ENCODE assay signal across 12 cellular contexts in the genomic region with DNA sequence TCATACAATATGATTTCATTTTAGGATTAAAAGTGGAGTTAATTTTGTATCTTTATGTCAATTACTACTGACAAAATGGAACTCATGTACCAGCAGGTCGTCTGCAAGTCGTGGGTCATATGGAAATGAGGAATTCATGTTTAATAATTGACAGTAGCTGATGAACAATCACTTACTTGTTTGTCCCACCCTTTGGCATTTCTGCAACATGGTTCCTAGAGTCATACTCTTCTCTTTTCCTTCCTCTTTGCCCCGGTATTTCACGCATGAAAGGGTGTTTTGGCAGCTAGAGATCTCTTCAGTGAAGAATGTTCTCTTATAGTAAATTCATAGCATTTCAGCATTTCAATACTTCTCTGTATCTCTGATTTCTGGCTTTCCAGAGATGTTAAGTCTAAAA.
DNase-seq lines count a peak whose midpoint lies in the region; ATAC-seq and TF ChIP-seq lines count a peak whose summit lies in the region.
"Had no signal": no experiment of that assay in that cellular context is flagged by ENCODE, and none has a peak within 500 bp of the region (broad histone marks: within the 10 kb centered on the region; RNA-seq: fewer than 3 reads in every experiment).

No MANE protein-coding gene starts in this region.

- no peak overlapping the region for H3K4me3 Mint-ChIP-seq in nephron
- no peak overlapping the region for H3K4me3 Mint-ChIP-seq in chondrocyte (ENCODE audit: unreplicated experiment)
- H3K4me3 Mint-ChIP-seq: CD4-positive, alpha-beta T cell; T-cell had no signal

- no peaks in the 10 kb centered on the region for H3K9me3 Mint-ChIP-seq in nephron
- H3K9me3 Mint-ChIP-seq in chondrocyte (ENCODE audit: low read depth), result no peaks in the 10 kb centered on the region
- H3K9me3 Mint-ChIP-seq: CD4-positive, alpha-beta T cell; T-cell had no signal

- no peak for DNase-seq in activated CD4-positive, CD25-positive, alpha-beta regulatory T cell treated with anti-CD3 and anti-CD28 coated beads, Interleukin-2, amount 50 U/mL, for 72 hours
- DNase-seq in chondrocyte (ENCODE audit: low spot score), result no peak
- no peak for DNase-seq in foreskin fibroblast
- no peak for DNase-seq in NCI-H524 (lab: John Stamatoyannopoulos, UW)
- DNase-seq: CD4-positive, alpha-beta T cell; PC-9; T-cell had no signal

- H3K36me3 Mint-ChIP-seq in nephron (ENCODE audit: low read depth), result no peaks in the 10 kb centered on the region
- H3K36me3 Mint-ChIP-seq in chondrocyte (ENCODE audit: low read depth), result no peaks in the 10 kb centered on the region
- H3K36me3 Mint-ChIP-seq: T-cell had no signal

- no peak overlapping the region for H3K4me3 ChIP-seq in foreskin fibroblast (ENCODE audit: low read depth in 1 of 2, low read length in 2 of 2)
- H3K4me3 ChIP-seq: PC-9, SK-N-MC had no signal

- H3K27me3 Mint-ChIP-seq in nephron (ENCODE audit: low read depth), result no peaks in the 10 kb centered on the region
- H3K27me3 Mint-ChIP-seq in chondrocyte (ENCODE audit: low read depth), result peaks cover 10% of the 10 kb centered on the region
- H3K27me3 Mint-ChIP-seq: CD4-positive, alpha-beta T cell had no signal

- H3K27ac Mint-ChIP-seq in nephron (peak overlapping the region; percentile 29 to 63 (median 47)), chondrocyte (ENCODE audit: unreplicated experiment) (no peak overlapping the region)
- H3K27ac Mint-ChIP-seq: CD4-positive, alpha-beta T cell; T-cell had no signal

- ATAC-seq in GM18498 (IDR thresholded peaks at IDR 0.05; ENCODE audit: unreplicated experiment), result peak; percentile 18
- ATAC-seq in HG02610 (IDR thresholded peaks at IDR 0.05; ENCODE audit: unreplicated experiment), result peak; percentile 3
- peak; percentile 4 for ATAC-seq in HG03175 (IDR thresholded peaks at IDR 0.05; ENCODE audit: unreplicated experiment)
- ATAC-seq: T-cell had no signal

- no peak for TF ChIP-seq CTCF in nephron (IDR thresholded peaks at IDR 0.05; ENCODE audit: unreplicated experiment in 3 of 3)
- TF ChIP-seq CTCF in chondrocyte (IDR thresholded peaks at IDR 0.05), result no peak
- TF ChIP-seq CTCF in foreskin fibroblast (IDR thresholded peaks at IDR 0.05; ENCODE audit: low read depth, low read length), result no peak

- H3K4me1 Mint-ChIP-seq in nephron (peaks cover 12% of the 10 kb centered on the region), chondrocyte (ENCODE audit: low read depth) (no peaks in the 10 kb centered on the region)
- H3K4me1 Mint-ChIP-seq: T-cell had no signal
